Comparison of ENCODE assay signal across 17 cellular contexts in the genomic region with DNA sequence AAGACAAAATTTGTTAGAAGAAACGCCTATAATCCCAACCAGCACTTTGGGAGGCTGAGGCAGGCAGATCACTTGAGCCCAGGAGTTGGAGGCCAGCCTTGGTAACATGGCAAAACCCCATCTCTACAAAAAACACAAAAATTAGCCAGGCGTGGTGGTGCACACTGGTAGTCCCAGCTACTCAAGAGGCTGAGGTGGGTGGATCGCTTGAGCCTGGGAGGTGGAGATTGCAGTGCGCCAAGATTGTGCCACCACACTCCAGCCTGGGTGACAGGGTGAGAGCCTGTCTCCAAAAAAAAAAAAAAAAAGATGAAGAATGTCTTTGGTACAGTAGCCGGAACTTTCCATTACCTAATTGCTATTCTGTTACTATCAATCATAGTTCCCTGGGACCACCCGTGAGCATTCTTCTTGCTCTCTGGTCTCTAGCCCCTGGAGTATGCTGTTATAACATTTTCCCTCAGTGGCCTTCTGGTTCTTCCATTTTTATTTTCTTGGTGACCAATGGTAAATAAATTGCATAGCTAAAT. TPM values are rescaled to one million over a fixed set of nuclear protein-coding genes. Genes with fewer than 3 reads are reported as not detected.
DNase-seq lines count a peak whose midpoint lies in the region; ATAC-seq and TF ChIP-seq lines count a peak whose summit lies in the region.
"Had no signal": no experiment of that assay in that cellular context is flagged by ENCODE, and none has a peak within 500 bp of the region (broad histone marks: within the 10 kb centered on the region; RNA-seq: fewer than 3 reads in every experiment).

No MANE protein-coding gene starts in this region.

- H3K27ac ChIP-seq in OCI-LY1 (ENCODE audit: low read depth, low read length, poor library complexity, severe bottlenecking) (peak overlapping the region; percentile 30), thyroid gland (peak overlapping the region in 1 of 3 donors; percentile 17)
- H3K27ac ChIP-seq: BLaER1 treated with 17β-estradiol and CSF1 and Interleukin-3, amounts not matched to agents 10 nM and 100 nM; HL-60; PC-9 had no signal

- H3K9me3 Mint-ChIP-seq in activated CD8-positive, alpha-beta memory T cell treated with anti-CD3 and anti-CD28 coated beads, Interleukin-2, amount 10 ng/mL, durations not matched to agents 7 days and 5 days (ENCODE audit: low read depth): no peaks in the 10 kb centered on the region
- H3K9me3 Mint-ChIP-seq in activated naive CD8-positive, alpha-beta T cell (ENCODE audit: low read depth): no peaks in the 10 kb centered on the region
- H3K9me3 Mint-ChIP-seq: H9 had no signal

- H3K36me3 Mint-ChIP-seq in activated CD8-positive, alpha-beta memory T cell treated with anti-CD3 and anti-CD28 coated beads, Interleukin-2, amount 10 ng/mL, durations not matched to agents 7 days and 5 days: peaks cover 21% of the 10 kb centered on the region
- peaks cover 11% of the 10 kb centered on the region for H3K36me3 Mint-ChIP-seq in activated naive CD8-positive, alpha-beta T cell

- DNase-seq in activated CD8-positive, alpha-beta memory T cell treated with anti-CD3 and anti-CD28 coated beads for 24 hours: peak; percentile 26
- DNase-seq in activated CD8-positive, alpha-beta memory T cell treated with anti-CD3 and anti-CD28 coated beads, Interleukin-2, amount 10 ng/mL, durations not matched to agents 7 days and 5 days: no peak
- DNase-seq in thyroid gland: peak; percentile 41 to 56
- no peak for DNase-seq in medulla oblongata (ENCODE audit: extremely low spot score)
- no peak for DNase-seq in stimulated activated CD4-positive, alpha-beta T cell treated with anti-CD3 and anti-CD28 coated beads, Interleukin-4, amount 100 ng/mL, for 1 hour
- DNase-seq in NCI-H2029 (lab: John Stamatoyannopoulos, UW): no peak
- DNase-seq: DND-41, H9, IMR-90, NCI-H1436, NCI-H1930, NCI-H526, PC-9 had no signal

- H3K4me3 ChIP-seq in OCI-LY1 (ENCODE audit: low read depth, low read length, poor library complexity, severe bottlenecking) (no peak overlapping the region), thyroid gland (replicated peaks in 1 of 3) (no peak overlapping the region)
- H3K4me3 ChIP-seq: BLaER1 treated with 17β-estradiol and CSF1 and Interleukin-3, amounts not matched to agents 10 nM and 100 nM; PC-9 had no signal

- intact Hi-C loops in thyroid gland (cut with DNase I): no loop called here

- H3K4me1 ChIP-seq in OCI-LY1 (ENCODE audit: insufficient read depth, low read length, severe bottlenecking) (peaks cover 67% of the 10 kb centered on the region), thyroid gland (peaks cover 12 to 26% of the 10 kb centered on the region in 2 donors)

- peaks cover 45% of the 10 kb centered on the region for H3K4me1 Mint-ChIP-seq in activated CD8-positive, alpha-beta memory T cell treated with anti-CD3 and anti-CD28 coated beads, Interleukin-2, amount 10 ng/mL, durations not matched to agents 7 days and 5 days
- peaks cover 59% of the 10 kb centered on the region for H3K4me1 Mint-ChIP-seq in activated naive CD8-positive, alpha-beta T cell (ENCODE audit: low read depth)

- no peaks in the 10 kb centered on the region for H3K9me3 ChIP-seq in OCI-LY1 (ENCODE audit: low read length)
- H3K9me3 ChIP-seq in thyroid gland: no peaks in the 10 kb centered on the region
- H3K9me3 ChIP-seq: BLaER1 treated with 17β-estradiol and CSF1 and Interleukin-3, amounts not matched to agents 10 nM and 100 nM had no signal

- TF ChIP-seq POLR2A in thyroid gland (IDR thresholded peaks at IDR 0.05): no peak

- no peak overlapping the region for H3K4me3 Mint-ChIP-seq in activated CD8-positive, alpha-beta memory T cell treated with anti-CD3 and anti-CD28 coated beads, Interleukin-2, amount 10 ng/mL, durations not matched to agents 7 days and 5 days
- no peak overlapping the region for H3K4me3 Mint-ChIP-seq in activated naive CD8-positive, alpha-beta T cell
- H3K4me3 Mint-ChIP-seq: H9 had no signal

- H3K4me2 ChIP-seq in OCI-LY1 (ENCODE audit: low read length): no peak overlapping the region
- H3K4me2 ChIP-seq: PC-9 had no signal

- H3K36me3 ChIP-seq in OCI-LY1 (ENCODE audit: insufficient read depth, low read length): peaks cover 39% of the 10 kb centered on the region
- no peaks in the 10 kb centered on the region for H3K36me3 ChIP-seq in thyroid gland

- H3K9ac ChIP-seq in OCI-LY1 (ENCODE audit: low read length): no peak overlapping the region

- H3K9me2 ChIP-seq in OCI-LY1 (ENCODE audit: low read depth, low read length): no peaks in the 10 kb centered on the region

- WGBS in thyroid gland, 2 donors: 78 to 83% methylated on average over 6 of the region's 6 CpGs

- no peak for ATAC-seq in activated CD8-positive, alpha-beta memory T cell treated with anti-CD3 and anti-CD28 coated beads, Interleukin-2, amount 10 ng/mL, durations not matched to agents 7 days and 5 days

- H3K27ac Mint-ChIP-seq in activated CD8-positive, alpha-beta memory T cell treated with anti-CD3 and anti-CD28 coated beads, Interleukin-2, amount 10 ng/mL, durations not matched to agents 7 days and 5 days: no peak overlapping the region
- peak overlapping the region; percentile 50 for H3K27ac Mint-ChIP-seq in activated naive CD8-positive, alpha-beta T cell
- H3K27ac Mint-ChIP-seq: H9 had no signal

- no peaks in the 10 kb centered on the region for H3K27me3 Mint-ChIP-seq in activated CD8-positive, alpha-beta memory T cell treated with anti-CD3 and anti-CD28 coated beads, Interleukin-2, amount 10 ng/mL, durations not matched to agents 7 days and 5 days
- H3K27me3 Mint-ChIP-seq in activated naive CD8-positive, alpha-beta T cell: no peaks in the 10 kb centered on the region

- H2AFZ ChIP-seq in OCI-LY1 (ENCODE audit: low read length): no peak overlapping the region
- H2AFZ ChIP-seq: PC-9 had no signal

- no peaks in the 10 kb centered on the region for H4K20me1 ChIP-seq in OCI-LY1 (ENCODE audit: insufficient read depth, low read length)

- CTCF ChIA-PET in activated CD8-positive, alpha-beta memory T cell treated with anti-CD3 and anti-CD28 coated beads, Interleukin-2, amount 10 ng/mL, durations not matched to agents 7 days and 5 days (lab: Charles Lee): interaction anchor here (0.6 to 1.8 kb wide), 8 partner anchors 9 to 160 kb away, joined by 3 to 8 read pairs (median 4); a partner anchor contains a TSS

- TF ChIP-seq CTCF in OCI-LY1 (IDR thresholded peaks at IDR 0.05; ENCODE audit: low read length) (no peak), thyroid gland (IDR thresholded peaks at IDR 0.05) (no peak)

- H3K27me3 ChIP-seq in OCI-LY1 (ENCODE audit: insufficient read depth, low read length) (no peaks in the 10 kb centered on the region), thyroid gland (no peaks in the 10 kb centered on the region)
- H3K27me3 ChIP-seq: BLaER1 treated with 17β-estradiol and CSF1 and Interleukin-3, amounts not matched to agents 10 nM and 100 nM had no signal

- H3K79me2 ChIP-seq in OCI-LY1 (ENCODE audit: insufficient read depth, low read length): peaks cover 53% of the 10 kb centered on the region

- 0 out of 2 replicates have a peak, but pooled peaks cover 5% of the 10 kb centered on the region for H3F3A ChIP-seq in OCI-LY1 (ENCODE audit: insufficient read depth, low read length)

RNA-seq across cellular contexts. Expression of a gene that starts 43.4 kb away (rescaled TPM):
- 100 to 1,000 TPM; 113 to 117 TPM for total RNA-seq in activated CD8-positive, alpha-beta memory T cell treated with anti-CD3 and anti-CD28 coated beads, Interleukin-2, amount 10 ng/mL, durations not matched to agents 7 days and 5 days
- 10 to 100 TPM; 38.3 to 47.7 (median 46.7) TPM for total RNA-seq in thyroid gland

RNA-seq across cellular contexts. Expression of a gene that starts 54.1 kb away (rescaled TPM):
- total RNA-seq in activated CD8-positive, alpha-beta memory T cell treated with anti-CD3 and anti-CD28 coated beads, Interleukin-2, amount 10 ng/mL, durations not matched to agents 7 days and 5 days: under 1 TPM; 0.44 to 0.49 TPM
- 1 to 10 TPM in 1 of 4 donors, under 1 TPM in 3; 0.11 to 2.1 (median 0.60) TPM for total RNA-seq in thyroid gland

Comparison
In these comparisons a context has a peak if more than half of its experiments do, and no peak if none do; other contexts are left out.
1. DNase-seq: peak in activated CD8-positive, alpha-beta memory T cell treated with anti-CD3 and anti-CD28 coated beads for 24 hours (single experiment) and thyroid gland (2 of 2); none in activated CD8-positive, alpha-beta memory T cell treated with anti-CD3 and anti-CD28 coated beads, Interleukin-2, amount 10 ng/mL, durations not matched to agents 7 days and 5 days (single experiment), medulla oblongata (single experiment), stimulated activated CD4-positive, alpha-beta T cell treated with anti-CD3 and anti-CD28 coated beads, Interleukin-4, amount 100 ng/mL, for 1 hour (single experiment) and NCI-H2029 (single experiment).